Comparison of ENCODE assay signal across 24 cellular contexts in genomic region chr6:143775326-143775725, GRCh38.
A peak's percentile ranks its signal among the peaks of the same experiment; 100 is the strongest.
DNase-seq lines count a peak whose midpoint lies in the region; ATAC-seq and TF ChIP-seq lines count a peak whose summit lies in the region.
"Had no signal": no experiment of that assay in that cellular context is flagged by ENCODE, and none has a peak within 500 bp of the region (broad histone marks: within the 10 kb centered on the region; RNA-seq: fewer than 3 reads in every experiment).

No MANE protein-coding gene starts in this region.

- WGBS in suprapubic skin = 84% methylated on average over 6 of the region's 6 CpGs

- no peaks in the 10 kb centered on the region for H3K9me3 Mint-ChIP-seq in activated naive CD4-positive, alpha-beta T cell treated with anti-CD3 and anti-CD28 coated beads for 36 hours
- H3K9me3 Mint-ChIP-seq: activated CD4-positive, alpha-beta T cell treated with anti-CD3 and anti-CD28 coated beads, Interleukin-2, amount 10 ng/mL, durations not matched to agents 24 days and 14 days; activated T-cell treated with anti-CD3 and anti-CD28 coated beads, Interleukin-2, amount 50 U/mL, for 4 hours; neural crest cell had no signal

- TF ChIP-seq EP300 in suprapubic skin (IDR thresholded peaks at IDR 0.05) = no peak

- intact Hi-C loops in Right ventricle myocardium superior (cut with DNase I) = no loop called here
- intact Hi-C loops in cardiac septum (cut with DNase I) = no loop called here
- intact Hi-C loops in vagina (cut with DNase I) = no loop called here
- intact Hi-C loops in activated naive CD4-positive, alpha-beta T cell treated with anti-CD3 and anti-CD28 coated beads for 36 hours (cut with micrococcal nuclease) = no loop called here

- peak overlapping the region; percentile 24 for H3K27ac ChIP-seq in rectal smooth muscle tissue (ENCODE audit: low read depth, low read length)
- H3K27ac ChIP-seq in vagina = peak overlapping the region; percentile 47
- H3K27ac ChIP-seq in suprapubic skin = no peak overlapping the region
- H3K27ac ChIP-seq: parathyroid adenoma, SK-N-MC had no signal

- H3K9ac ChIP-seq in rectal smooth muscle tissue (ENCODE audit: low read length) = no peak overlapping the region
- H3K9ac ChIP-seq: parathyroid adenoma had no signal

- CTCF ChIA-PET in activated naive CD4-positive, alpha-beta T cell treated with anti-CD3 and anti-CD28 coated beads for 36 hours (lab: Charles Lee) = no interaction called here

- H3K27ac Mint-ChIP-seq in activated naive CD4-positive, alpha-beta T cell treated with anti-CD3 and anti-CD28 coated beads for 36 hours = no peak overlapping the region
- H3K27ac Mint-ChIP-seq: activated CD4-positive, alpha-beta T cell treated with anti-CD3 and anti-CD28 coated beads, Interleukin-2, amount 10 ng/mL, durations not matched to agents 24 days and 14 days; T-helper 17 cell had no signal

- H3K4me3 Mint-ChIP-seq in activated naive CD4-positive, alpha-beta T cell treated with anti-CD3 and anti-CD28 coated beads for 36 hours = no peak overlapping the region
- H3K4me3 Mint-ChIP-seq: activated CD4-positive, alpha-beta T cell treated with anti-CD3 and anti-CD28 coated beads, Interleukin-2, amount 10 ng/mL, durations not matched to agents 24 days and 14 days; activated T-cell treated with anti-CD3 and anti-CD28 coated beads, Interleukin-2, amount 50 U/mL, for 4 hours; CD4-positive, alpha-beta memory T cell; neural crest cell; T-helper 17 cell had no signal

- H3K27me3 ChIP-seq in rectal smooth muscle tissue (ENCODE audit: control insufficient read depth, insufficient read depth, low read length) = no peaks in the 10 kb centered on the region
- H3K27me3 ChIP-seq in vagina = no peaks in the 10 kb centered on the region
- no peaks in the 10 kb centered on the region for H3K27me3 ChIP-seq in suprapubic skin

- H3K4me3 ChIP-seq in fibroblast of villous mesenchyme (ENCODE audit: low read depth, low read length) (no peak overlapping the region), rectal smooth muscle tissue (ENCODE audit: low read length) (no peak overlapping the region), vagina (no peak overlapping the region), suprapubic skin (no peak overlapping the region)
- H3K4me3 ChIP-seq: SK-N-MC had no signal

- H3K4me1 ChIP-seq in rectal smooth muscle tissue (ENCODE audit: control insufficient read depth, insufficient read depth, low read length) = peaks cover 20% of the 10 kb centered on the region
- H3K4me1 ChIP-seq in vagina = peaks cover 40% of the 10 kb centered on the region
- H3K4me1 ChIP-seq in suprapubic skin = peaks cover 22% of the 10 kb centered on the region
- H3K4me1 ChIP-seq: parathyroid adenoma had no signal

- TF ChIP-seq CTCF in fibroblast of villous mesenchyme (IDR thresholded peaks at IDR 0.05; ENCODE audit: insufficient read depth, low read depth, low read length) (no peak), vagina (IDR thresholded peaks at IDR 0.05) (no peak), suprapubic skin (IDR thresholded peaks at IDR 0.05) (no peak)

- H3K27me3 Mint-ChIP-seq in activated naive CD4-positive, alpha-beta T cell treated with anti-CD3 and anti-CD28 coated beads for 36 hours (ENCODE audit: low read depth) = no peaks in the 10 kb centered on the region
- H3K27me3 Mint-ChIP-seq: activated CD4-positive, alpha-beta T cell treated with anti-CD3 and anti-CD28 coated beads, Interleukin-2, amount 10 ng/mL, durations not matched to agents 24 days and 14 days; CD4-positive, alpha-beta memory T cell; T-helper 17 cell had no signal

- H3K4me1 Mint-ChIP-seq in activated naive CD4-positive, alpha-beta T cell treated with anti-CD3 and anti-CD28 coated beads for 36 hours (ENCODE audit: low read depth) = peaks cover 6% of the 10 kb centered on the region
- H3K4me1 Mint-ChIP-seq: CD4-positive, alpha-beta memory T cell; neural crest cell had no signal

- no peaks in the 10 kb centered on the region for H3K9me3 ChIP-seq in vagina
- H3K9me3 ChIP-seq in suprapubic skin = no peaks in the 10 kb centered on the region

- TF ChIP-seq POLR2A in vagina (IDR thresholded peaks at IDR 0.05) (no peak), suprapubic skin (IDR thresholded peaks at IDR 0.05) (no peak)

- H3K36me3 ChIP-seq in rectal smooth muscle tissue (ENCODE audit: control insufficient read depth, insufficient read depth, low read length) (peaks cover 5% of the 10 kb centered on the region), vagina (no peaks in the 10 kb centered on the region), suprapubic skin (peaks cover 14% of the 10 kb centered on the region)

- H3K36me3 Mint-ChIP-seq in activated naive CD4-positive, alpha-beta T cell treated with anti-CD3 and anti-CD28 coated beads for 36 hours (ENCODE audit: low read depth) = peaks cover 11% of the 10 kb centered on the region

- peak; percentile 40 for ATAC-seq in Right ventricle myocardium superior (ENCODE audit: poor library complexity)
- ATAC-seq: activated T-cell treated with anti-CD3 and anti-CD28 coated beads, Interleukin-2, amount 50 U/mL, for 4 hours; HCT116; T-helper 17 cell had no signal

- DNase-seq in Right ventricle myocardium superior (no peak), cardiac septum (ENCODE audit: low spot score) (no peak), fibroblast of villous mesenchyme (ENCODE audit: low read depth) (peak; percentile 28), vagina (ENCODE audit: extremely low spot score in 2 of 2) (no peak), NCI-H1105 (lab: John Stamatoyannopoulos, UW) (no peak), suprapubic skin (ENCODE audit: low spot score in 2 of 2) (no peak)
- DNase-seq in activated naive CD4-positive, alpha-beta T cell treated with anti-CD3 and anti-CD28 coated beads for 36 hours = no peak
- DNase-seq: activated CD4-positive, alpha-beta T cell treated with anti-CD3 and anti-CD28 coated beads, Interleukin-2, amount 10 ng/mL, durations not matched to agents 24 days and 14 days; activated naive CD4-positive, alpha-beta T cell; activated T-cell treated with anti-CD3 and anti-CD28 coated beads, Interleukin-2, amount 50 U/mL, for 4 hours; caudate nucleus; CD4-positive, alpha-beta memory T cell; foreskin fibroblast; hippocampal formation; NCI-H1092; NCI-H1930; NCI-H748 treated with DMSO at 0.1 percent for 48 hours; stimulated activated CD8-positive, alpha-beta memory T cell treated with anti-CD3 and anti-CD28 coated beads, Interleukin-4, amount 100 ng/mL, for 48 hours; T-helper 17 cell had no signal
